Comparison of ENCODE assay signal across 17 cellular contexts in genomic region chrX:72676465-72676864, GRCh38. TPM values are rescaled to one million over a fixed set of nuclear protein-coding genes. Genes with fewer than 3 reads are reported as not detected.
DNase-seq lines count a peak whose midpoint lies in the region; ATAC-seq and TF ChIP-seq lines count a peak whose summit lies in the region.
"Had no signal": no experiment of that assay in that cellular context is flagged by ENCODE, and none has a peak within 500 bp of the region (broad histone marks: within the 10 kb centered on the region; RNA-seq: fewer than 3 reads in every experiment).

No MANE protein-coding gene starts in this region.

- H3K4me2 ChIP-seq in GM23248 (ENCODE audit: unreplicated experiment) = no peak overlapping the region
- H3K4me2 ChIP-seq: BLaER1 had no signal

- no peak for ATAC-seq in GM19463 (IDR thresholded peaks at IDR 0.05; ENCODE audit: unreplicated experiment)
- ATAC-seq: GM12878 had no signal

- H3K36me3 ChIP-seq in GM23248 (ENCODE audit: low read depth) = no peaks in the 10 kb centered on the region
- H3K36me3 ChIP-seq: BLaER1, HAP-1 had no signal

- no peaks in the 10 kb centered on the region for H3K27me3 ChIP-seq in GM23248 (replicated peaks; ENCODE audit: insufficient read depth)

- H2AFZ ChIP-seq in GM23248 = no peak overlapping the region

- H3K9ac ChIP-seq in GM23248 = no peak overlapping the region
- H3K9ac ChIP-seq: BLaER1 had no signal

- no peaks in the 10 kb centered on the region for H3K4me1 ChIP-seq in GM23248 (ENCODE audit: insufficient read depth)
- H3K4me1 ChIP-seq: BLaER1, HAP-1 had no signal

- WGBS in GM23248 (ENCODE audit: low coverage in 1 of 2, low lambda C conversion rate in 2 of 2, missing lambda C conversion rate in 2 of 2), 2 experiments = 86 to 97% methylated on average over 2 of the region's 2 CpGs

- H3K4me3 ChIP-seq in GM23248 (no peak overlapping the region), epithelial cell of proximal tubule (ENCODE audit: low read depth, low read length) (no peak overlapping the region)
- H3K4me3 ChIP-seq: BLaER1, GM12878, HAP-1 had no signal

- no peaks in the 10 kb centered on the region for H3F3A ChIP-seq in GM23248 (ENCODE audit: insufficient read depth)

- no peaks in the 10 kb centered on the region for H4K20me1 ChIP-seq in GM23248 (ENCODE audit: insufficient read depth)
- H4K20me1 ChIP-seq: BLaER1 had no signal

- in situ Hi-C loops in GM23248 (cut with MboI) = no loop called here

- H3K9me2 ChIP-seq in GM23248 (ENCODE audit: insufficient read depth) = no peaks in the 10 kb centered on the region

- no peaks in the 10 kb centered on the region for H3K79me2 ChIP-seq in GM23248 (ENCODE audit: insufficient read depth)

- no peaks in the 10 kb centered on the region for H3K9me3 ChIP-seq in GM23248 (ENCODE audit: low read depth)
- H3K9me3 ChIP-seq: HAP-1 had no signal

- no peak overlapping the region for H3K27ac ChIP-seq in GM23248
- H3K27ac ChIP-seq: BLaER1 had no signal

- no peak for TF ChIP-seq CTCF in epithelial cell of proximal tubule (conservative IDR thresholded peaks at IDR 0.05; ENCODE audit: low read depth, low read length)

- peak; percentile 5 for DNase-seq in GM23248
- peak; percentile 5 for DNase-seq in RKO (ENCODE audit: low spot score)
- DNase-seq in epithelial cell of proximal tubule (ENCODE audit: low read depth) = peak; percentile 7
- DNase-seq in renal cortical epithelial cell (ENCODE audit: low read depth) = peak; percentile 51
- DNase-seq in NCI-H510A treated with DMSO at 0.1 percent for 48 hours (lab: John Stamatoyannopoulos, UW) = no peak
- DNase-seq in stimulated activated CD4-positive, alpha-beta T cell treated with anti-CD3 and anti-CD28 coated beads, Interleukin-2, amount 100 ng/mL, for 48 hours = no peak
- no peak for DNase-seq in HK-2 (ENCODE audit: unreplicated experiment)
- DNase-seq: Calu3; CD4-positive, alpha-beta memory T cell; DND-41; EL; KG1 had no signal

RNA-seq across cellular contexts. Expression of gene PHKA1, which starts 37.6 kb away (rescaled TPM):
- 1.6 and 2.5 TPM in 2 replicates for total RNA-seq in GM23248 (2014; rRNA removed; shearing (Covaris generic))
- 1.4 and 1.6 TPM in 2 replicates for polyA plus RNA-seq in GM23248 (2016; fragmentation: Nextera tagmentation; extraction: Ambion mirVana)
- total RNA-seq in epithelial cell of proximal tubule (5.5 and 8.6 TPM in 2 replicates), renal cortical epithelial cell (4.0 and 8.0 TPM in 2 replicates)
- polyA plus RNA-seq: CD14-positive monocyte; CD4-positive, alpha-beta memory T cell had no signal

Comparison
In these comparisons a context has a peak if more than half of its experiments do, and no peak if none do; other contexts are left out.
1. DNase-seq: peak in GM23248 (single experiment), RKO (single experiment), epithelial cell of proximal tubule (single experiment) and renal cortical epithelial cell (single experiment); none in NCI-H510A treated with DMSO at 0.1 percent for 48 hours (single experiment), stimulated activated CD4-positive, alpha-beta T cell treated with anti-CD3 and anti-CD28 coated beads, Interleukin-2, amount 100 ng/mL, for 48 hours (0 of 2) and HK-2 (single experiment).